8 cellular contexts compared by ENCODE assay signal in the genomic region with DNA sequence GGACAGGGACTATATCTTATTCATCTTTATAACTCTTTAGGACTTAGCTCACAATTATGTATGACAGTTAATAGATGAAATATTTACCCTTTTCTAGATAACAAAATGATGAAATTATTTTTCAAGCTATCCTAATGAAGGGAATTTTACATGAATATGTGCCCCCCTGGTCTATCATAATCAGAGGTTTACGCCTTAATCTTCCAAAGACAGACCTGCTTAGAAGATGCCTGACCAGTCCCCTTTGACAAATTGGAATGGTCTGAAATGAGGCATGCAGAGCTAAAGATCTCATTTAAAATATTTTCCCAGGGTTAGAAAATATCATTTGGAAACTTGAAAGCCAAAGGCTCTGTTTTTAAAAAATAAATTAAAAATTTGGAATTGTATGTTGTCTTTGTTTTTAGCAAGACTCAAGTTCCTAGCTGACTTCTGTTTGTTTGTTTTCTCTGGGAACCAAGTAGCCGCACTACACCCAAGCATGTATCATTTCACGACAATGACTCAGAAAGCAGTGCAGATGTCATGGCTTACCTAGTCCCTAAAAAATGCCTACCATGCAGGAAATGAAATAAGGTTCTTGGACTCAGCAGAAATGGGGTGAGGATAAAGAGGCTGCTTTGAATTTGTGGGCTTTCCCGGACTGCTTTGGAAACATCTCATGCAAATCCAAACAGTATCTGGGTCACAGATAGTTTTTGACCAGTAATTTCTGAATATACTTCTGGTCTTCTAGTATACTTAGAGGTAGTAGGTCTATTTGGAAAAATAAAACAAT.
DNase-seq lines count a peak whose midpoint lies in the region; ATAC-seq and TF ChIP-seq lines count a peak whose summit lies in the region.

No MANE protein-coding gene starts in this region.

- H3K27ac ChIP-seq in SJSA1: peak overlapping the region; percentile 96
- peak overlapping the region; percentile 79 for H3K27ac ChIP-seq in foreskin keratinocyte

- no peak for TF ChIP-seq CTCF in foreskin keratinocyte (conservative IDR thresholded peaks at IDR 0.05)

- ATAC-seq in HG02938 (IDR thresholded peaks at IDR 0.05; ENCODE audit: unreplicated experiment) (peak; percentile 76), foreskin keratinocyte (peak; percentile 94)

- peaks cover 58% of the 10 kb centered on the region for H3K4me1 ChIP-seq in SJSA1 (replicated peaks)
- H3K4me1 ChIP-seq in foreskin keratinocyte: peaks cover 19% of the 10 kb centered on the region

- DNase-seq in activated naive CD4-positive, alpha-beta T cell treated with Interleukin-2 at 50 U/mL for 16 hours: peak; percentile 10
- no peak for DNase-seq in activated naive CD4-positive, alpha-beta T cell treated with anti-CD3 and anti-CD28 coated beads, Interleukin-2, amount 50 U/mL, for 16 hours
- DNase-seq in SJSA1 (ENCODE audit: low read depth in 1 of 2, low spot score in 2 of 2) (peak; percentile 85 to 94), foreskin keratinocyte (peak; percentile 93 to 97), ureter (ENCODE audit: low spot score) (peak; percentile 47), NCI-H1105 treated with DMSO at 0.1 percent for 48 hours (lab: John Stamatoyannopoulos, UW) (no peak), D341Med (ENCODE audit: low spot score) (no peak)

- H3K36me3 ChIP-seq in SJSA1: no peaks in the 10 kb centered on the region

- H3K4me3 ChIP-seq in SJSA1: no peak overlapping the region

- no peaks in the 10 kb centered on the region for H3K9me3 ChIP-seq in SJSA1 (replicated peaks)

- H3K27me3 ChIP-seq in SJSA1 (replicated peaks) (no peaks in the 10 kb centered on the region), foreskin keratinocyte (no peaks in the 10 kb centered on the region)

Comparison
In these comparisons a context has a peak if more than half of its experiments do, and no peak if none do; other contexts are left out.
1. DNase-seq: peak in activated naive CD4-positive, alpha-beta T cell treated with Interleukin-2 at 50 U/mL for 16 hours (single experiment), SJSA1 (2 of 2), foreskin keratinocyte (2 of 2) and ureter (single experiment); none in activated naive CD4-positive, alpha-beta T cell treated with anti-CD3 and anti-CD28 coated beads, Interleukin-2, amount 50 U/mL, for 16 hours (single experiment), NCI-H1105 treated with DMSO at 0.1 percent for 48 hours (single experiment) and D341Med (single experiment).